ENCODE assay signal across 14 cellular contexts in the genomic region with DNA sequence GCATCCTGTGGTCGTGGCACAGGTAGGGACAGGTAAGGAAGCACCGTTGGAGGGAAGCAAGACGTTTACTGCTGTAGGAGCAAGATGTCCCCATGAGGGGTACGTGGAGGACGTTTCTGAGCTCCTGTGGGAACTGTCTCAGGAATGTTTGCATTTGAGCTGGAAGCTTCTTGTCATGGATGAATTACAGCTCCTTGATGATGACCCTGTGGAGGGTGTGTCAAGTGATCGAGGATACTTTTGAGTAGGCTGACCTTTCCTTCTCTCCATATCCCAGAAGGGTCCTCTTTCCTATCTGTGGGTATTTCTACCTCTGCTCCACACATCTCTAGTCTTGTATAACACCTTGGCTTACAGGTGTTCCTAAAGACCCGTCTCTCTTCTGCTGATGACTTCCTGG.
DNase-seq lines count a peak whose midpoint lies in the region; ATAC-seq and TF ChIP-seq lines count a peak whose summit lies in the region.
"Had no signal": no experiment of that assay in that cellular context is flagged by ENCODE, and none has a peak within 500 bp of the region (broad histone marks: within the 10 kb centered on the region; RNA-seq: fewer than 3 reads in every experiment).

No MANE protein-coding gene starts in this region.

- TF ChIP-seq CTCF in Calu3 (IDR thresholded peaks at IDR 0.05; ENCODE audit: unreplicated experiment) (no peak), hepatocyte (IDR thresholded peaks at IDR 0.05; ENCODE audit: poor library complexity) (no peak)
- TF ChIP-seq CTCF in activated CD8-positive, alpha-beta T cell treated with anti-CD3 and anti-CD28 coated beads for 36 hours (IDR thresholded peaks at IDR 0.05): no peak

- peak overlapping the region; percentile 89 for H3K27ac ChIP-seq in hepatocyte
- H3K27ac ChIP-seq: SJSA1 had no signal

- no peak overlapping the region for H3K4me2 ChIP-seq in hepatocyte

- H3K9me3 Mint-ChIP-seq in Calu3 (ENCODE audit: low read depth, unreplicated experiment): peaks cover 5% of the 10 kb centered on the region
- peaks cover 15% of the 10 kb centered on the region for H3K9me3 Mint-ChIP-seq in activated CD8-positive, alpha-beta T cell treated with anti-CD3 and anti-CD28 coated beads for 36 hours
- H3K9me3 Mint-ChIP-seq in stimulated activated naive B cell treated with anti-CD40 and anti-IgM and Interleukin-4, amounts not matched to agents 10 μg/mL and 1 μg/mL and 100 μg/mL, for 72 hours: peaks cover 7 to 9% of the 10 kb centered on the region in 2 donors

- peak overlapping the region; percentile 98 for H3K27ac Mint-ChIP-seq in Calu3 (ENCODE audit: unreplicated experiment)
- H3K27ac Mint-ChIP-seq in activated CD8-positive, alpha-beta T cell treated with anti-CD3 and anti-CD28 coated beads for 36 hours: peak overlapping the region; percentile 29
- H3K27ac Mint-ChIP-seq in stimulated activated naive B cell treated with anti-CD40 and anti-IgM and Interleukin-4, amounts not matched to agents 10 μg/mL and 1 μg/mL and 100 μg/mL, for 72 hours: peak overlapping the region; percentile 85

- no TSS peak for BruUV-seq in Calu3 (replicated peaks; lab: Mats Ljungman, UMichigan)

- H3K36me3 ChIP-seq in hepatocyte (replicated peaks; ENCODE audit: insufficient read depth, low read depth): no peaks in the 10 kb centered on the region
- H3K36me3 ChIP-seq: SJSA1 had no signal

- TF ChIP-seq POLR2A in erythroblast (IDR thresholded peaks at IDR 0.05; ENCODE audit: low read length): no peak

- H3K27me3 Mint-ChIP-seq in Calu3 (ENCODE audit: unreplicated experiment): no peaks in the 10 kb centered on the region
- no peaks in the 10 kb centered on the region for H3K27me3 Mint-ChIP-seq in activated CD8-positive, alpha-beta T cell treated with anti-CD3 and anti-CD28 coated beads for 36 hours
- H3K27me3 Mint-ChIP-seq in stimulated activated naive B cell treated with anti-CD40 and anti-IgM and Interleukin-4, amounts not matched to agents 10 μg/mL and 1 μg/mL and 100 μg/mL, for 72 hours: no peaks in the 10 kb centered on the region

- H3K4me1 Mint-ChIP-seq in Calu3 (ENCODE audit: low read depth, unreplicated experiment): peaks cover 92% of the 10 kb centered on the region
- peaks cover 62% of the 10 kb centered on the region for H3K4me1 Mint-ChIP-seq in activated CD8-positive, alpha-beta T cell treated with anti-CD3 and anti-CD28 coated beads for 36 hours (ENCODE audit: low read depth)
- peaks cover 49 to 80% of the 10 kb centered on the region in 2 donors for H3K4me1 Mint-ChIP-seq in stimulated activated naive B cell treated with anti-CD40 and anti-IgM and Interleukin-4, amounts not matched to agents 10 μg/mL and 1 μg/mL and 100 μg/mL, for 72 hours

- H3K4me1 ChIP-seq in hepatocyte (ENCODE audit: insufficient read depth): peaks cover 37% of the 10 kb centered on the region

- H3K36me3 Mint-ChIP-seq in Calu3 (ENCODE audit: insufficient read depth, unreplicated experiment): peaks cover 49% of the 10 kb centered on the region
- peaks cover 29% of the 10 kb centered on the region for H3K36me3 Mint-ChIP-seq in activated CD8-positive, alpha-beta T cell treated with anti-CD3 and anti-CD28 coated beads for 36 hours (ENCODE audit: low read depth)
- peaks cover 6 to 27% of the 10 kb centered on the region in 2 donors for H3K36me3 Mint-ChIP-seq in stimulated activated naive B cell treated with anti-CD40 and anti-IgM and Interleukin-4, amounts not matched to agents 10 μg/mL and 1 μg/mL and 100 μg/mL, for 72 hours

- peak overlapping the region; percentile 43 for H3K4me3 Mint-ChIP-seq in Calu3 (ENCODE audit: low read depth, unreplicated experiment)
- no peak overlapping the region for H3K4me3 Mint-ChIP-seq in activated CD8-positive, alpha-beta T cell treated with anti-CD3 and anti-CD28 coated beads for 36 hours
- H3K4me3 Mint-ChIP-seq in stimulated activated naive B cell treated with anti-CD40 and anti-IgM and Interleukin-4, amounts not matched to agents 10 μg/mL and 1 μg/mL and 100 μg/mL, for 72 hours: peak overlapping the region in 1 of 2 donors; percentile 15

- H3K9me3 ChIP-seq in hepatocyte (ENCODE audit: low read depth): no peaks in the 10 kb centered on the region
- H3K9me3 ChIP-seq: SJSA1 had no signal

- no peaks in the 10 kb centered on the region for H3K9me2 ChIP-seq in hepatocyte (replicated peaks; ENCODE audit: insufficient read depth)

- ATAC-seq in activated CD8-positive, alpha-beta T cell treated with anti-CD3 and anti-CD28 coated beads for 36 hours: no peak
- no peak for ATAC-seq in stimulated activated naive B cell treated with anti-CD40 and anti-IgM and Interleukin-4, amounts not matched to agents 10 μg/mL and 1 μg/mL and 100 μg/mL, for 72 hours (replicated peaks)

- no peaks in the 10 kb centered on the region for H4K20me1 ChIP-seq in hepatocyte (ENCODE audit: insufficient read depth, poor library complexity, severe bottlenecking)

- 69% methylated on average over 7 of the region's 7 CpGs for WGBS in hepatocyte (ENCODE audit: low lambda C conversion rate, missing lambda C conversion rate)

- H3K27me3 ChIP-seq in hepatocyte: no peaks in the 10 kb centered on the region
- H3K27me3 ChIP-seq: SJSA1 had no signal

- DNase-seq in Calu3: no peak
- no peak for DNase-seq in activated CD8-positive, alpha-beta T cell treated with anti-CD3 and anti-CD28 coated beads for 36 hours
- no peak for DNase-seq in hepatocyte (ENCODE audit: low spot score)
- DNase-seq in stimulated activated naive B cell treated with anti-CD40 and anti-IgM and Interleukin-4, amounts not matched to agents 10 μg/mL and 1 μg/mL and 100 μg/mL, for 72 hours: no peak
- DNase-seq in erythroblast (lab: John Stamatoyannopoulos, UW): no peak
- no peak for DNase-seq in T1000 (lab: John Stamatoyannopoulos, UW)
- no peak for DNase-seq in HuH-7 (ENCODE audit: low spot score)
- DNase-seq: activated CD4-positive, CD25-positive, alpha-beta regulatory T cell treated with anti-CD3 and anti-CD28 coated beads, Interleukin-2, amount 50 U/mL, for 72 hours; activated naive CD4-positive, alpha-beta T cell; cortex of kidney; left cardiac atrium; NCI-H1092; NCI-H2081 treated with DMSO at 0.1 percent for 48 hours had no signal

- intact Hi-C loops in Calu3 (cut with micrococcal nuclease; ENCODE audit: unreplicated experiment): loop anchor here (5.0 to 10.0 kb wide), 2 partner anchors 95 to 323 kb away; a partner anchor contains a TSS
- intact Hi-C loops in activated CD8-positive, alpha-beta T cell treated with anti-CD3 and anti-CD28 coated beads for 36 hours (cut with micrococcal nuclease): no loop called here

- no peak overlapping the region for H3K4me3 ChIP-seq in hepatocyte
- H3K4me3 ChIP-seq: SJSA1 had no signal

- H2AFZ ChIP-seq in hepatocyte: no peak overlapping the region

- no peaks in the 10 kb centered on the region for H3K79me2 ChIP-seq in hepatocyte

- POLR2A ChIA-PET in activated CD8-positive, alpha-beta T cell treated with anti-CD3 and anti-CD28 coated beads for 36 hours (lab: Charles Lee): interaction anchor here (0.6 to 1.1 kb wide), 2 partner anchors 50 to 236 kb away, joined by 4 read pairs; no protein-coding TSS in a partner anchor

- CTCF ChIA-PET in Calu3 (lab: Charles Lee): no interaction called here
- CTCF ChIA-PET in activated CD8-positive, alpha-beta T cell treated with anti-CD3 and anti-CD28 coated beads for 36 hours (lab: Charles Lee): interaction anchor here (1.7 kb wide), 1 partner anchor 104 kb away, joined by 7 read pairs; no protein-coding TSS in a partner anchor

Comparison
In these comparisons a context has a peak if more than half of its experiments do, and no peak if none do; other contexts are left out.
1. H3K27ac Mint-ChIP-seq: peak in every context shown above with its lines; median percentile 98 in Calu3; 85 in stimulated activated naive B cell treated with anti-CD40 and anti-IgM and Interleukin-4, amounts not matched to agents 10 μg/mL and 1 μg/mL and 100 μg/mL, for 72 hours; 29 in activated CD8-positive, alpha-beta T cell treated with anti-CD3 and anti-CD28 coated beads for 36 hours.